In genomic region chr13:86848716-86849115, GRCh38 we compare ENCODE assay signal across 39 cellular contexts.
"Had no signal": no experiment of that assay in that cellular context is flagged by ENCODE, and none has a peak within 500 bp of the region (broad histone marks: within the 10 kb centered on the region; RNA-seq: fewer than 3 reads in every experiment).

No MANE protein-coding gene starts in this region.

- FAIRE-seq: astrocyte, bronchial epithelial cell had no signal

- H3K4me1 Mint-ChIP-seq: activated naive CD4-positive, alpha-beta T cell treated with anti-CD3 and anti-CD28 coated beads, Interleukin-2, amount 10 ng/mL, durations not matched to agents 7 days and 5 days; activated naive CD4-positive, alpha-beta T cell treated with anti-CD3 and anti-CD28 coated beads, Interleukin-2, amount 50 U/mL, for 24 hours; activated naive CD8-positive, alpha-beta T cell treated with anti-CD3 and anti-CD28 coated beads for 36 hours; activated naive CD8-positive, alpha-beta T cell treated with anti-CD3 and anti-CD28 coated beads, Interleukin-2, amount 10 ng/mL, durations not matched to agents 7 days and 5 days; activated naive CD8-positive, alpha-beta T cell treated with anti-CD3 and anti-CD28 coated beads, Interleukin-2, amount 50 U/mL, for 24 hours; activated T-helper 17 cell treated with anti-CD3 and anti-CD28 coated beads, Interleukin-2, amount 50 U/mL, for 72 hours; brain; central memory CD8-positive, alpha-beta T cell had no signal

- H3K27me3 ChIP-seq: adrenal gland, ascending aorta, body of pancreas, brain microvascular endothelial cell, breast epithelium, cardiac muscle cell had no signal

- H3K4me3 ChIP-seq: adrenal gland, ascending aorta, body of pancreas, breast epithelium, cardiac muscle cell had no signal

- ATAC-seq: activated naive CD4-positive, alpha-beta T cell treated with anti-CD3 and anti-CD28 coated beads, Interleukin-2, amount 50 U/mL, for 72 hours; activated naive CD8-positive, alpha-beta T cell treated with anti-CD3 and anti-CD28 coated beads, Interleukin-2, amount 50 U/mL, for 24 hours; activated T-cell treated with anti-CD3 and anti-CD28 coated beads, Interleukin-2, amount 50 U/mL, for 4 hours; activated T-cell treated with anti-CD3 and anti-CD28 coated beads, Interleukin-2, amount 50 U/mL, for 72 hours; activated T-helper 17 cell treated with anti-CD3 and anti-CD28 coated beads, Interleukin-2, amount 50 U/mL, for 72 hours; body of pancreas had no signal

- H3K9me3 Mint-ChIP-seq: activated naive CD4-positive, alpha-beta T cell treated with anti-CD3 and anti-CD28 coated beads, Interleukin-2, amount 50 U/mL, for 24 hours; activated naive CD8-positive, alpha-beta T cell treated with anti-CD3 and anti-CD28 coated beads for 36 hours; activated naive CD8-positive, alpha-beta T cell treated with anti-CD3 and anti-CD28 coated beads, Interleukin-2, amount 10 ng/mL, durations not matched to agents 7 days and 5 days; activated T-helper 1 cell treated with anti-CD3 and anti-CD28 coated beads, Interleukin-12 subunit alpha, Interleukin-12 subunit beta, Interleukin-2, Interleukin-4 antibody, amounts not matched to agents 30 ng/mL and 10 ng/mL and 1 ng/mL, durations not matched to agents 14 hours and 24 hours and 36 hours had no signal

- H3K36me3 ChIP-seq: adrenal gland, ascending aorta, brain microvascular endothelial cell, breast epithelium, cardiac muscle cell had no signal

- H3K27ac ChIP-seq: adrenal gland, ascending aorta, body of pancreas, brain microvascular endothelial cell, breast epithelium, cardiac muscle cell had no signal

- H3K27ac Mint-ChIP-seq: activated naive CD4-positive, alpha-beta T cell treated with anti-CD3 and anti-CD28 coated beads for 36 hours; activated naive CD4-positive, alpha-beta T cell treated with anti-CD3 and anti-CD28 coated beads, Interleukin-2, amount 10 ng/mL, durations not matched to agents 7 days and 5 days; activated naive CD4-positive, alpha-beta T cell treated with anti-CD3 and anti-CD28 coated beads, Interleukin-2, amount 50 U/mL, for 24 hours; activated naive CD4-positive, alpha-beta T cell treated with anti-CD3 and anti-CD28 coated beads, Interleukin-2, amount 50 U/mL, for 72 hours; activated naive CD8-positive, alpha-beta T cell; activated naive CD8-positive, alpha-beta T cell treated with anti-CD3 and anti-CD28 coated beads for 36 hours; activated naive CD8-positive, alpha-beta T cell treated with anti-CD3 and anti-CD28 coated beads, Interleukin-2, amount 10 ng/mL, durations not matched to agents 7 days and 5 days; activated naive CD8-positive, alpha-beta T cell treated with anti-CD3 and anti-CD28 coated beads, Interleukin-2, amount 50 U/mL, for 24 hours; activated T-cell treated with anti-CD3 and anti-CD28 coated beads, Interleukin-2, amount 50 U/mL, for 24 hours; activated T-cell treated with anti-CD3 and anti-CD28 coated beads, Interleukin-2, amount 50 U/mL, for 72 hours; activated T-helper 1 cell treated with anti-CD3 and anti-CD28 coated beads, Interleukin-12 subunit alpha, Interleukin-12 subunit beta, Interleukin-2, Interleukin-4 antibody, amounts not matched to agents 30 ng/mL and 10 ng/mL and 1 ng/mL, durations not matched to agents 14 hours and 24 hours and 36 hours; activated T-helper 17 cell treated with anti-CD3 and anti-CD28 coated beads, Interleukin-2, amount 50 U/mL, for 72 hours; activated T-helper 2 cell treated with anti-CD3 and anti-CD28 coated beads, Interferon-gamma antibody, Interleukin-2, Interleukin-4, amounts not matched to agents 10 μg/mL and 5 μg/mL and 100 μg/mL, durations not matched to agents 14 hours and 24 hours and 36 hours; brain had no signal

- H3K4me3 Mint-ChIP-seq: activated naive CD4-positive, alpha-beta T cell treated with anti-CD3 and anti-CD28 coated beads for 36 hours; activated naive CD4-positive, alpha-beta T cell treated with anti-CD3 and anti-CD28 coated beads, Interleukin-2, amount 10 ng/mL, durations not matched to agents 7 days and 5 days; activated naive CD4-positive, alpha-beta T cell treated with anti-CD3 and anti-CD28 coated beads, Interleukin-2, amount 50 U/mL, for 24 hours; activated naive CD8-positive, alpha-beta T cell; activated naive CD8-positive, alpha-beta T cell treated with anti-CD3 and anti-CD28 coated beads for 36 hours; activated naive CD8-positive, alpha-beta T cell treated with anti-CD3 and anti-CD28 coated beads, Interleukin-2, amount 10 ng/mL, durations not matched to agents 7 days and 5 days; activated naive CD8-positive, alpha-beta T cell treated with anti-CD3 and anti-CD28 coated beads, Interleukin-2, amount 50 U/mL, for 24 hours; activated T-cell treated with anti-CD3 and anti-CD28 coated beads, Interleukin-2, amount 50 U/mL, for 24 hours; activated T-cell treated with anti-CD3 and anti-CD28 coated beads, Interleukin-2, amount 50 U/mL, for 4 hours; activated T-cell treated with anti-CD3 and anti-CD28 coated beads, Interleukin-2, amount 50 U/mL, for 72 hours; activated T-helper 1 cell treated with anti-CD3 and anti-CD28 coated beads, Interleukin-12 subunit alpha, Interleukin-12 subunit beta, Interleukin-2, Interleukin-4 antibody, amounts not matched to agents 30 ng/mL and 10 ng/mL and 1 ng/mL, durations not matched to agents 14 hours and 24 hours and 36 hours; activated T-helper 17 cell treated with anti-CD3 and anti-CD28 coated beads, Interleukin-2, amount 50 U/mL, for 72 hours; brain; central memory CD8-positive, alpha-beta T cell had no signal

- DNase-seq: activated effector memory CD4-positive, alpha-beta T cell treated with anti-CD3 and anti-CD28 coated beads, Interleukin-2, amount 50 U/mL, for 16 hours; activated effector memory CD4-positive, alpha-beta T cell treated with Interleukin-2 at 50 U/mL for 16 hours; activated gamma-delta T cell; activated gamma-delta T cell treated with Interleukin-2 at 50 U/mL for 16 hours; activated naive CD4-positive, alpha-beta T cell; activated naive CD4-positive, alpha-beta T cell treated with anti-CD3 and anti-CD28 coated beads for 36 hours; activated naive CD4-positive, alpha-beta T cell treated with anti-CD3 and anti-CD28 coated beads, Interleukin-2, amount 10 ng/mL, durations not matched to agents 7 days and 5 days; activated naive CD4-positive, alpha-beta T cell treated with anti-CD3 and anti-CD28 coated beads, Interleukin-2, amount 50 U/mL, for 16 hours; activated naive CD4-positive, alpha-beta T cell treated with Interleukin-2 at 50 U/mL for 16 hours; activated naive CD8-positive, alpha-beta T cell treated with anti-CD3 and anti-CD28 coated beads for 36 hours; activated naive CD8-positive, alpha-beta T cell treated with anti-CD3 and anti-CD28 coated beads, Interleukin-2, amount 10 ng/mL, durations not matched to agents 7 days and 5 days; activated naive CD8-positive, alpha-beta T cell treated with anti-CD3 and anti-CD28 coated beads, Interleukin-2, amount 50 U/mL, for 24 hours; activated T-cell treated with anti-CD3 and anti-CD28 coated beads, Interleukin-2, amount 50 U/mL, for 1 hour; activated T-cell treated with anti-CD3 and anti-CD28 coated beads, Interleukin-2, amount 50 U/mL, for 24 hours; activated T-cell treated with anti-CD3 and anti-CD28 coated beads, Interleukin-2, amount 50 U/mL, for 4 hours; activated T-cell treated with anti-CD3 and anti-CD28 coated beads, Interleukin-2, amount 50 U/mL, for 48 hours; activated T-cell treated with anti-CD3 and anti-CD28 coated beads, Interleukin-2, amount 50 U/mL, for 72 hours; adrenal gland; amniotic stem cell; anterior cingulate cortex; aorta; body of pancreas; brain microvascular endothelial cell; caudate nucleus; central memory CD4-positive, alpha-beta T cell; cerebellar nuclear complex had no signal

- H3K36me3 Mint-ChIP-seq: activated naive CD4-positive, alpha-beta T cell treated with anti-CD3 and anti-CD28 coated beads, Interleukin-2, amount 10 ng/mL, durations not matched to agents 7 days and 5 days; activated naive CD4-positive, alpha-beta T cell treated with anti-CD3 and anti-CD28 coated beads, Interleukin-2, amount 50 U/mL, for 24 hours; activated naive CD4-positive, alpha-beta T cell treated with anti-CD3 and anti-CD28 coated beads, Interleukin-2, amount 50 U/mL, for 72 hours; activated naive CD8-positive, alpha-beta T cell; activated naive CD8-positive, alpha-beta T cell treated with anti-CD3 and anti-CD28 coated beads for 36 hours; activated naive CD8-positive, alpha-beta T cell treated with anti-CD3 and anti-CD28 coated beads, Interleukin-2, amount 10 ng/mL, durations not matched to agents 7 days and 5 days; brain had no signal

- H3K27me3 Mint-ChIP-seq: activated naive CD4-positive, alpha-beta T cell treated with anti-CD3 and anti-CD28 coated beads, Interleukin-2, amount 10 ng/mL, durations not matched to agents 7 days and 5 days; activated naive CD4-positive, alpha-beta T cell treated with anti-CD3 and anti-CD28 coated beads, Interleukin-2, amount 50 U/mL, for 24 hours; activated naive CD8-positive, alpha-beta T cell treated with anti-CD3 and anti-CD28 coated beads for 36 hours; activated naive CD8-positive, alpha-beta T cell treated with anti-CD3 and anti-CD28 coated beads, Interleukin-2, amount 10 ng/mL, durations not matched to agents 7 days and 5 days; activated naive CD8-positive, alpha-beta T cell treated with anti-CD3 and anti-CD28 coated beads, Interleukin-2, amount 50 U/mL, for 24 hours; activated T-cell treated with anti-CD3 and anti-CD28 coated beads, Interleukin-2, amount 50 U/mL, for 24 hours; activated T-helper 17 cell treated with anti-CD3 and anti-CD28 coated beads, Interleukin-2, amount 50 U/mL, for 72 hours; brain; central memory CD8-positive, alpha-beta T cell had no signal

- H3K4me1 ChIP-seq: adrenal gland, ascending aorta, body of pancreas, breast epithelium had no signal

- H3K9me3 ChIP-seq: adrenal gland, ascending aorta, body of pancreas, breast epithelium had no signal
